16 cellular contexts compared by ENCODE assay signal in the genomic region with DNA sequence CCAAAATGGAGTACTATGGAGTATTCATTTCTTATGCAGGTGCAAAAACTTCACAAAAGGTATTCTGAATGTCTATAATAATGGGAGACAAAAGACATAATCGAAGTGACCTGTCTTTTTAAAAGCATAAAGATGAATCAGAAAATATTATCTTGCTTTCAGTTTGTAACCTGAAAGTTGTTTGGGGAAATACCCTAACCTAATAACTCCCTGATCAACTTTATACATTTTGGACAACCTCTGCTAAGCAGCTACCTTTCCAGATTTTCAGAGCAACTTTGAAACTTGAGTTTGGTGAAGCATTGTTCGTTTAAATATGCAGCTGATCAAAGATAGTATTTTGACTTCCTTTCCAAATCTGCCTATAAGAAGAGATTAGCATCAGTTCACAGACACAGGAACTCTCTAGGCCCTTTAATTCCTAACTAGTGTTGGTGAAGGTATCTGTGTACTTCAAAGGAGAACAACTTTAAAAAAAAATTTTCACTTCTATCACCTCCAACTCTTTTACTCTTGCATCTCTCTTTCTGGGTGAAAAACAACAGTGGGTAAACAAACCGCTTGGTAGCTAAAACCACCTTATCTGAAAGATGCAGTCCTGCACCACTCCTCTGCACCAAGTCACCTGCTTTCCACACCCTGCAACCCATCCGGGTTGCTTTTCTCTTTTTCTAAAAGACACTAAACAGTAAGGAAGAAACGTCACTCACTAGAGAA. TPM values are rescaled to one million over a fixed set of nuclear protein-coding genes. Genes with fewer than 3 reads are reported as not detected.
DNase-seq lines count a peak whose midpoint lies in the region; ATAC-seq and TF ChIP-seq lines count a peak whose summit lies in the region.
"Had no signal": no experiment of that assay in that cellular context is flagged by ENCODE, and none has a peak within 500 bp of the region (broad histone marks: within the 10 kb centered on the region; RNA-seq: fewer than 3 reads in every experiment).

No MANE protein-coding gene starts in this region.

- H3K27me3 ChIP-seq in prostate gland (replicated peaks; ENCODE audit: insufficient read depth) = no peaks in the 10 kb centered on the region

- peak in 5 of 6 experiments; percentile 3 to 78 (median 67) for DNase-seq in stimulated activated naive CD4-positive, alpha-beta T cell (lab: John Stamatoyannopoulos, UW)
- no peak for DNase-seq in stimulated activated naive CD4-positive, alpha-beta T cell treated with Interleukin-2 at 50 U/mL for 16 hours (lab: John Stamatoyannopoulos, UW)
- no peak for DNase-seq in activated T-helper 2 cell treated with anti-CD3 and anti-CD28 coated beads, Interferon-gamma antibody, Interleukin-2, Interleukin-4, amounts not matched to agents 10 μg/mL and 5 μg/mL and 100 μg/mL, durations not matched to agents 14 hours and 24 hours and 36 hours (ENCODE audit: low spot score)
- DNase-seq in NCI-H1092 (lab: John Stamatoyannopoulos, UW) (no peak), UCSD-AML1 (lab: John Stamatoyannopoulos, UW; ENCODE audit: unreplicated experiment) (no peak), progenitor cell of endocrine pancreas (ENCODE audit: low spot score, unreplicated experiment) (no peak), prostate gland (ENCODE audit: low spot score) (no peak)
- DNase-seq: amniotic stem cell, DMS79, foreskin fibroblast, HFFc6, islet precursor cell, NCI-H2081 treated with DMSO at 0.1 percent for 48 hours, psoas muscle had no signal

- H3K27me3 Mint-ChIP-seq in activated T-helper 2 cell treated with anti-CD3 and anti-CD28 coated beads, Interferon-gamma antibody, Interleukin-2, Interleukin-4, amounts not matched to agents 10 μg/mL and 5 μg/mL and 100 μg/mL, durations not matched to agents 14 hours and 24 hours and 36 hours (ENCODE audit: low read depth) = no peaks in the 10 kb centered on the region
- H3K27me3 Mint-ChIP-seq in progenitor cell of endocrine pancreas = peaks cover 3% of the 10 kb centered on the region

- peak overlapping the region; percentile 44 for H3K4me3 Mint-ChIP-seq in activated T-helper 2 cell treated with anti-CD3 and anti-CD28 coated beads, Interferon-gamma antibody, Interleukin-2, Interleukin-4, amounts not matched to agents 10 μg/mL and 5 μg/mL and 100 μg/mL, durations not matched to agents 14 hours and 24 hours and 36 hours (ENCODE audit: low read depth)
- H3K4me3 Mint-ChIP-seq in progenitor cell of endocrine pancreas (ENCODE audit: low read depth) = no peak overlapping the region
- H3K4me3 Mint-ChIP-seq: HFFc6 had no signal

- intact Hi-C loops in activated T-helper 2 cell treated with anti-CD3 and anti-CD28 coated beads, Interferon-gamma antibody, Interleukin-2, Interleukin-4, amounts not matched to agents 10 μg/mL and 5 μg/mL and 100 μg/mL, durations not matched to agents 14 hours and 24 hours and 36 hours (cut with micrococcal nuclease) = no loop called here
- intact Hi-C loops in prostate gland (cut with DNase I) = no loop called here

- no peaks in the 10 kb centered on the region for H3K9me3 ChIP-seq in prostate gland
- H3K9me3 ChIP-seq: psoas muscle had no signal

- ATAC-seq in HG02938 (IDR thresholded peaks at IDR 0.05; ENCODE audit: unreplicated experiment) = peak; percentile 35
- ATAC-seq: psoas muscle had no signal

- H3K27ac Mint-ChIP-seq in activated T-helper 2 cell treated with anti-CD3 and anti-CD28 coated beads, Interferon-gamma antibody, Interleukin-2, Interleukin-4, amounts not matched to agents 10 μg/mL and 5 μg/mL and 100 μg/mL, durations not matched to agents 14 hours and 24 hours and 36 hours = peak overlapping the region; percentile 95
- H3K27ac Mint-ChIP-seq in progenitor cell of endocrine pancreas = no peak overlapping the region
- H3K27ac Mint-ChIP-seq: HFFc6 had no signal

- H3K27ac ChIP-seq in prostate gland = no peak overlapping the region
- H3K27ac ChIP-seq: psoas muscle had no signal

- peaks cover 81% of the 10 kb centered on the region for H3K4me1 Mint-ChIP-seq in activated T-helper 2 cell treated with anti-CD3 and anti-CD28 coated beads, Interferon-gamma antibody, Interleukin-2, Interleukin-4, amounts not matched to agents 10 μg/mL and 5 μg/mL and 100 μg/mL, durations not matched to agents 14 hours and 24 hours and 36 hours (ENCODE audit: low read depth)
- H3K4me1 Mint-ChIP-seq in progenitor cell of endocrine pancreas (ENCODE audit: low read depth) = no peaks in the 10 kb centered on the region

- no peaks in the 10 kb centered on the region for H3K36me3 ChIP-seq in prostate gland

- H3K9me3 Mint-ChIP-seq in activated T-helper 2 cell treated with anti-CD3 and anti-CD28 coated beads, Interferon-gamma antibody, Interleukin-2, Interleukin-4, amounts not matched to agents 10 μg/mL and 5 μg/mL and 100 μg/mL, durations not matched to agents 14 hours and 24 hours and 36 hours = no peaks in the 10 kb centered on the region
- H3K9me3 Mint-ChIP-seq in progenitor cell of endocrine pancreas (ENCODE audit: low read depth) = peaks cover 21% of the 10 kb centered on the region
- H3K9me3 Mint-ChIP-seq: HFFc6 had no signal

- TF ChIP-seq POLR2A in prostate gland (IDR thresholded peaks at IDR 0.05) = no peak

- H3K4me3 ChIP-seq in prostate gland = no peak overlapping the region
- H3K4me3 ChIP-seq: psoas muscle had no signal

- H3K36me3 Mint-ChIP-seq in activated T-helper 2 cell treated with anti-CD3 and anti-CD28 coated beads, Interferon-gamma antibody, Interleukin-2, Interleukin-4, amounts not matched to agents 10 μg/mL and 5 μg/mL and 100 μg/mL, durations not matched to agents 14 hours and 24 hours and 36 hours (ENCODE audit: low read depth) = peaks cover 79% of the 10 kb centered on the region
- H3K36me3 Mint-ChIP-seq in progenitor cell of endocrine pancreas (ENCODE audit: insufficient read depth) = no peaks in the 10 kb centered on the region

- WGBS in prostate gland = 36% methylated on average over 5 of the region's 5 CpGs

- TF ChIP-seq CTCF in progenitor cell of endocrine pancreas (IDR thresholded peaks at IDR 0.05; ENCODE audit: unreplicated experiment) = no peak
- TF ChIP-seq CTCF in prostate gland (IDR thresholded peaks at IDR 0.05) = no peak

- H3K4me1 ChIP-seq in prostate gland (replicated peaks) = no peaks in the 10 kb centered on the region
- H3K4me1 ChIP-seq: psoas muscle had no signal

RNA-seq across cellular contexts. Expression of gene CD40LG, which starts 26.5 kb away (rescaled TPM):
- total RNA-seq in activated T-helper 2 cell treated with anti-CD3 and anti-CD28 coated beads, Interferon-gamma antibody, Interleukin-2, Interleukin-4, amounts not matched to agents 10 μg/mL and 5 μg/mL and 100 μg/mL, durations not matched to agents 14 hours and 24 hours and 36 hours = 123 and 127 TPM in 2 replicates
- total RNA-seq in progenitor cell of endocrine pancreas (not detected in 2 replicates), prostate gland (not detected)
- total RNA-seq: HFFc6, LHCN-M2 had no signal

Comparison
In these comparisons a context has a peak if more than half of its experiments do, and no peak if none do; other contexts are left out.
1. DNase-seq: peak in stimulated activated naive CD4-positive, alpha-beta T cell (5 of 6); none in stimulated activated naive CD4-positive, alpha-beta T cell treated with Interleukin-2 at 50 U/mL for 16 hours (single experiment), activated T-helper 2 cell treated with anti-CD3 and anti-CD28 coated beads, Interferon-gamma antibody, Interleukin-2, Interleukin-4, amounts not matched to agents 10 μg/mL and 5 μg/mL and 100 μg/mL, durations not matched to agents 14 hours and 24 hours and 36 hours (single experiment), NCI-H1092 (single experiment), UCSD-AML1 (single experiment), progenitor cell of endocrine pancreas (single experiment) and prostate gland (single experiment).
2. RNA of gene CD40LG, which starts 26.5 kb away (total RNA-seq): 123 to 127 TPM in activated T-helper 2 cell treated with anti-CD3 and anti-CD28 coated beads, Interferon-gamma antibody, Interleukin-2, Interleukin-4, amounts not matched to agents 10 μg/mL and 5 μg/mL and 100 μg/mL, durations not matched to agents 14 hours and 24 hours and 36 hours; not detected in progenitor cell of endocrine pancreas and not detected in prostate gland; every median in the first group is over 100 times any median in the second.